ENCODE assay signal across 13 cellular contexts in the genomic region with DNA sequence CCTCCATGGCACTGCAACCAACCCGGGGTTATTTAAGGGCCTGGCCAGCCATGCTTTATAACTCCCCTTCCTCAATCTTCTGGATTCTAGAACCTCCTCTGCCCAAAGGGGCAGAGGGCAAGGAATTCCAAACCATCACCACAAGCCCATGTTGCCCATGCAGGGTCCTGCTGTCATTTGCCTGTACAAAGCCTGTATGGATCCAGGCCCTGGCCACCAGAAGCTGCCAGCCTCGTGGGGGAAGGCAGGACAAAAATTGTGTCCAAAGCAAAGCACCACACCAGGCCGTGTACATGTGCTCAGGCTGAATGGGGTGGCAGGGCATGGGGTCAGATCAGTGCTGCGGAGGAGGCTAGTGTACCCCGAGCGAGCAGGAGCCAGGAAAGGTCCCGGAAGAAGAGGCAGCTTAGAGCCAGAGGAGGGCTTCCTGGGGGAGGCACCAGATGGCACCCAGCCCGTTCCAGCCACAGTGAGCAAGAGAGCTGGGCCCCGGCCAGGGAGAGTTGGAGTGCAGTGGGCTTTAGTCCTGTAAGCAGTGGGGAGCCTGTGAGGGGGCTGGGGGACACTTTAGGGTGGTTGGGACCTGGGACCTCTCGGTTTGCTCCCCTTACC. TPM values are rescaled to one million over a fixed set of nuclear protein-coding genes. Genes with fewer than 3 reads are reported as not detected.
DNase-seq lines count a peak whose midpoint lies in the region; ATAC-seq and TF ChIP-seq lines count a peak whose summit lies in the region.
"Had no signal": no experiment of that assay in that cellular context is flagged by ENCODE, and none has a peak within 500 bp of the region (broad histone marks: within the 10 kb centered on the region; RNA-seq: fewer than 3 reads in every experiment).

No MANE protein-coding gene starts in this region.

- H3K9me3 ChIP-seq in right cardiac atrium (ENCODE audit: control insufficient read depth, low read length) (no peaks in the 10 kb centered on the region), esophagus (ENCODE audit: control insufficient read depth in 2 of 2, insufficient read depth in 1 of 2, low read depth in 1 of 2, low read length in 1 of 2) (no peaks in the 10 kb centered on the region)

- peak overlapping the region; percentile 79 for H3K27ac Mint-ChIP-seq in progenitor cell of endocrine pancreas

- ATAC-seq in right cardiac atrium (no peak), left cardiac atrium (no peak)

- H3K36me3 Mint-ChIP-seq in progenitor cell of endocrine pancreas (ENCODE audit: insufficient read depth): peaks cover 27% of the 10 kb centered on the region

- H3K4me1 ChIP-seq in right cardiac atrium (ENCODE audit: control insufficient read depth, insufficient read depth, low read length) (peaks cover 56% of the 10 kb centered on the region), esophagus (ENCODE audit: control insufficient read depth in 2 of 2, insufficient read depth in 2 of 2, low read length in 1 of 2) (peaks cover 17 to 61% of the 10 kb centered on the region in 2 donors)

- H3K4me3 ChIP-seq in right cardiac atrium (ENCODE audit: low read length) (no peak overlapping the region), esophagus (ENCODE audit: low read depth in 1 of 2, low read length in 2 of 2) (no peak overlapping the region)

- H3K27me3 ChIP-seq in right cardiac atrium (ENCODE audit: control insufficient read depth, insufficient read depth) (no peaks in the 10 kb centered on the region), esophagus (ENCODE audit: control insufficient read depth in 1 of 2, insufficient read depth in 2 of 2, low read length in 2 of 2) (no peaks in the 10 kb centered on the region)

- no peak overlapping the region for H3K4me3 Mint-ChIP-seq in progenitor cell of endocrine pancreas (ENCODE audit: low read depth)

- H3K27ac ChIP-seq in right cardiac atrium (ENCODE audit: low read length) (peak overlapping the region; percentile 61), esophagus (ENCODE audit: low read depth in 2 of 2, low read length in 1 of 2) (peak overlapping the region; percentile 43 to 68)
- H3K27ac ChIP-seq: HL-60 had no signal

- WGBS in right cardiac atrium: 70% methylated on average over 10 of the region's 10 CpGs
- WGBS in esophagus, 2 donors: 74 to 83% methylated on average over 10 of the region's 10 CpGs

- H3K9me3 Mint-ChIP-seq in progenitor cell of endocrine pancreas (ENCODE audit: low read depth): no peaks in the 10 kb centered on the region

- peak in 1 of 3 donors; percentile 65 for DNase-seq in right cardiac atrium
- DNase-seq in left cardiac atrium: no peak
- no peak for DNase-seq in progenitor cell of endocrine pancreas (ENCODE audit: low spot score, unreplicated experiment)
- no peak for DNase-seq in 8988T
- DNase-seq in activated CD8-positive, alpha-beta memory T cell treated with anti-CD3 and anti-CD28 coated beads, Interleukin-2, amount 50 U/mL, for 4 hours: no peak
- DNase-seq in Ammon's horn (ENCODE audit: low spot score): no peak
- DNase-seq in hypothalamus (lab: John Stamatoyannopoulos, UW): no peak
- DNase-seq: DMS79 treated with DMSO at 0.1 percent for 48 hours, NCI-H2107, retina had no signal

- no peak for TF ChIP-seq CTCF in progenitor cell of endocrine pancreas (IDR thresholded peaks at IDR 0.05; ENCODE audit: unreplicated experiment)

- H3K4me1 Mint-ChIP-seq in progenitor cell of endocrine pancreas (ENCODE audit: low read depth): no peaks in the 10 kb centered on the region

- peaks cover 20 to 98% of the 10 kb centered on the region in 2 donors for H3K36me3 ChIP-seq in esophagus (ENCODE audit: control insufficient read depth in 2 of 2, insufficient read depth in 2 of 2, low read length in 1 of 2)

- intact Hi-C loops in right cardiac atrium (cut with DNase I): loop anchor here in 1 of 4 donors (5.0 kb wide), 1 partner anchor 56 kb away; no protein-coding TSS in a partner anchor
- intact Hi-C loops in left cardiac atrium (cut with DNase I): loop anchor here (2.0 to 5.0 kb wide), 2 partner anchors 48 to 61 kb away; a partner anchor contains a TSS

- H3K27me3 Mint-ChIP-seq in progenitor cell of endocrine pancreas: no peaks in the 10 kb centered on the region

RNA-seq across cellular contexts. Expression of a gene that starts 35.8 kb away (rescaled TPM):
- under 1 TPM; 0.22 to 0.85 (median 0.54) TPM for total RNA-seq in right cardiac atrium
- 0.91 TPM for polyA plus RNA-seq in right cardiac atrium
- total RNA-seq in left cardiac atrium: under 1 TPM; 0.77 to 0.81 TPM
- polyA plus RNA-seq in esophagus: 10 to 100 TPM in 1 of 2 donors, 1 to 10 TPM in 1; 4.1 to 12.3 TPM
- total RNA-seq in progenitor cell of endocrine pancreas: 4.1 and 5.0 TPM in 2 replicates
- total RNA-seq: endothelial cell of umbilical vein had no signal
